Comparison of ENCODE assay signal across 20 cellular contexts in genomic region chr14:68931474-68932051, GRCh38. TPM values are rescaled to one million over a fixed set of nuclear protein-coding genes. Genes with fewer than 3 reads are reported as not detected.
DNase-seq lines count a peak whose midpoint lies in the region; ATAC-seq and TF ChIP-seq lines count a peak whose summit lies in the region.
"Had no signal": no experiment of that assay in that cellular context is flagged by ENCODE, and none has a peak within 500 bp of the region (broad histone marks: within the 10 kb centered on the region; RNA-seq: fewer than 3 reads in every experiment).

No MANE protein-coding gene starts in this region.

- peak overlapping the region; percentile 24 to 28 for H3K27ac ChIP-seq in right atrium auricular region
- H3K27ac ChIP-seq in caudate nucleus (ENCODE audit: low read depth, low read length) = peak overlapping the region; percentile 24
- peak overlapping the region; percentile 97 for H3K27ac ChIP-seq in neutrophil
- H3K27ac ChIP-seq in smooth muscle cell (ENCODE audit: low read depth) = no peak overlapping the region
- H3K27ac ChIP-seq: PC-9, psoas muscle, SK-N-MC, upper lobe of right lung had no signal

- intact Hi-C loops in Right ventricle myocardium inferior (cut with DNase I) = no loop called here

- H3K79me2 ChIP-seq in smooth muscle cell (ENCODE audit: low read depth) = peaks cover 100% of the 10 kb centered on the region

- peaks cover 0 to 73% of the 10 kb centered on the region in 2 donors for H3K4me1 ChIP-seq in right atrium auricular region
- peaks cover 100% of the 10 kb centered on the region in 2 experiments for H3K4me1 ChIP-seq in neutrophil (ENCODE audit: control insufficient read depth in 1 of 2, insufficient read depth in 1 of 2, low read depth in 1 of 2, low read length in 1 of 2)
- H3K4me1 ChIP-seq in smooth muscle cell (ENCODE audit: low read depth) = peaks cover 5% of the 10 kb centered on the region
- no peaks in the 10 kb centered on the region for H3K4me1 ChIP-seq in HAP-1

- no peaks in the 10 kb centered on the region for H3K27me3 ChIP-seq in right atrium auricular region
- H3K27me3 ChIP-seq in neutrophil = no peaks in the 10 kb centered on the region
- H3K27me3 ChIP-seq in smooth muscle cell (ENCODE audit: low read depth) = no peaks in the 10 kb centered on the region
- H3K27me3 ChIP-seq in HAP-1 (ENCODE audit: low read depth) = no peaks in the 10 kb centered on the region
- H3K27me3 ChIP-seq: left lung, upper lobe of right lung had no signal

- DNase-seq in right atrium auricular region (ENCODE audit: low spot score) (no peak), Right ventricle myocardium inferior (ENCODE audit: missing footprints) (no peak), caudate nucleus (lab: John Stamatoyannopoulos, UW) (peak in 3 of 61 donors; percentile 12 to 49 (median 26)), smooth muscle cell (lab: John Stamatoyannopoulos, UW; ENCODE audit: unreplicated experiment) (no peak), HAP-1 (ENCODE audit: low spot score in 2 of 2) (no peak), ACHN (no peak)
- DNase-seq: activated CD4-positive, alpha-beta T cell treated with anti-CD3 and anti-CD28 coated beads for 4 hours; activated naive CD4-positive, alpha-beta T cell; erythroblast; H7; left lung; MM.1S; naive B cell; PC-9; stimulated activated CD4-positive, alpha-beta T cell treated with anti-CD3 and anti-CD28 coated beads, Interleukin-12 subunit alpha, Interleukin-12 subunit beta, amount 100 ng/mL, for 4 hours; upper lobe of right lung had no signal

- ATAC-seq in Right ventricle myocardium inferior = no peak
- ATAC-seq: left lung; psoas muscle; stimulated activated effector memory CD8-positive, alpha-beta T cell treated with anti-CD3 and anti-CD28 coated beads, Interleukin-12 subunit alpha, Interleukin-12 subunit beta, amount 100 ng/mL, for 72 hours; upper lobe of right lung had no signal

- H3F3A ChIP-seq in smooth muscle cell (ENCODE audit: low read depth) = peaks cover 59% of the 10 kb centered on the region

- H3K9me3 ChIP-seq in right atrium auricular region (no peaks in the 10 kb centered on the region), neutrophil (no peaks in the 10 kb centered on the region), smooth muscle cell (replicated peaks; ENCODE audit: low read depth) (no peaks in the 10 kb centered on the region), HAP-1 (no peaks in the 10 kb centered on the region)
- H3K9me3 ChIP-seq: left lung, psoas muscle, upper lobe of right lung had no signal

- H3K4me2 ChIP-seq in smooth muscle cell = no peak overlapping the region
- H3K4me2 ChIP-seq: PC-9 had no signal

- H3K36me3 ChIP-seq in right atrium auricular region (no peaks in the 10 kb centered on the region), neutrophil (no peaks in the 10 kb centered on the region), smooth muscle cell (ENCODE audit: low read depth) (peaks cover 5% of the 10 kb centered on the region), HAP-1 (replicated peaks) (no peaks in the 10 kb centered on the region)
- H3K36me3 ChIP-seq: left lung, upper lobe of right lung had no signal

- in situ Hi-C loops in HAP-1 (cut with MboI; ENCODE audit: low sequenced_read_pairs) (no loop called here), ACHN (cut with HindIII; ENCODE audit: low pct_ligation_motif_present, low pct_unique_long_range_greater_than_20kb, low sequenced_read_pairs) (no loop called here)

- no peak overlapping the region for H3K9ac ChIP-seq in smooth muscle cell (ENCODE audit: low read depth)

- no peak overlapping the region for H2AFZ ChIP-seq in smooth muscle cell (ENCODE audit: low read depth)
- H2AFZ ChIP-seq: PC-9 had no signal

- 93% methylated on average over 5 of the region's 5 CpGs for WGBS in smooth muscle cell (ENCODE audit: low lambda C conversion rate)

- H4K20me1 ChIP-seq in smooth muscle cell (ENCODE audit: low read depth) = peaks cover 100% of the 10 kb centered on the region

- no peak overlapping the region for H3K4me3 ChIP-seq in right atrium auricular region
- H3K4me3 ChIP-seq in neutrophil (ENCODE audit: low read depth in 1 of 2, low read length in 1 of 2) = peak overlapping the region; percentile 10 to 37
- H3K4me3 ChIP-seq in smooth muscle cell = no peak overlapping the region
- no peak overlapping the region for H3K4me3 ChIP-seq in HAP-1
- H3K4me3 ChIP-seq: left lung, PC-9, psoas muscle, SK-N-MC, upper lobe of right lung had no signal

- TF ChIP-seq CTCF in right atrium auricular region (IDR thresholded peaks at IDR 0.05) = no peak
- TF ChIP-seq CTCF in neutrophil (IDR thresholded peaks at IDR 0.05) = no peak
- TF ChIP-seq CTCF in smooth muscle cell (IDR thresholded peaks at IDR 0.05; ENCODE audit: borderline replicate concordance, insufficient read depth, poor library complexity, severe bottlenecking) = no peak

RNA-seq across cellular contexts. Expression of gene ACTN1, which starts 47.5 kb away (rescaled TPM):
- 100 to 1,000 TPM; 170 to 316 TPM for total RNA-seq in right atrium auricular region
- 136 TPM for total RNA-seq in Right ventricle myocardium inferior
- 361 and 422 TPM in 2 replicates for total RNA-seq in smooth muscle cell
- polyA plus RNA-seq in smooth muscle cell = 741 and 806 TPM in 2 replicates

Comparison
In these comparisons a context has a peak if more than half of its experiments do, and no peak if none do; other contexts are left out.
1. H3K4me3 ChIP-seq: peak in neutrophil (2 of 2); none in right atrium auricular region (0 of 2), smooth muscle cell (single experiment) and HAP-1 (single experiment).